ENCODE assay signal across 19 cellular contexts in the genomic region with DNA sequence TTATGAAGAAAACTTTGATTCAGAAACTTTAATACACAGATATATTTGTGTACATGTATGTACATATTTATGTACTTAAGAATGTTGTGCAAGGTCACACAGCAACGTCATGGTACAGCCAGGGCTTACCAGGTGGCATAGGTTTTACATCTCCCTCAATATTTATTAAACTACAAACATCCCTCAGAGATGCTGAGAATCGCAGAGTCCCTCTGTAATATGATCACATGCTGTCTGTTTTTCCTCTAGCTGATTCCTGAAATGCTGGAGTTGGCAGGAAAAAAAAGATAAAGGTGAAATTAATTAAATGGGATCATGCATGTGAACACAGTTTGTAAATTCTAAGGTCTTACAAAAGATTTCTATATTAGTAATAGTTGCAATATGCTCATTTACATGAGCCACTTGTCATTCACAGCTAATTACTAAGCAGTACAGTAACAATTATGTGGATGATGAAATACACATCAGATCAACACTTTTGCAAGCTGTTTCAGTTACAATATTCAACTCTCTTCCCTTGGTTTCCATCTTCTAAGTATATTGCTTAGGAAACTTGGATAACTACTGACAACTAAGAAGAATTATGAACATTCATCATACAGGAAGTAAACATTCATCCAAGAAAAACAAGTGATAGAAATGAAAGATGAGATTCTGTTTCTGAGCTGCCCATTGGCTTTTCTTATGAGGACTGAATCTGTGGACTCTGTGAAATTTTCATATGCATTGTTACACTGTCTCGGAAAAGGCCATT.
A peak's percentile ranks its signal among the peaks of the same experiment; 100 is the strongest.
DNase-seq lines count a peak whose midpoint lies in the region; ATAC-seq and TF ChIP-seq lines count a peak whose summit lies in the region.
"Had no signal": no experiment of that assay in that cellular context is flagged by ENCODE, and none has a peak within 500 bp of the region (broad histone marks: within the 10 kb centered on the region; RNA-seq: fewer than 3 reads in every experiment).

No MANE protein-coding gene starts in this region.

- in situ Hi-C loops in IMR-90 (cut with MboI; ENCODE audit: low sequenced_read_pairs): no loop called here

- H2BK120ac ChIP-seq in IMR-90 (ENCODE audit: low read depth, low read length): no peak overlapping the region

- no peak for ATAC-seq in IMR-90 (ENCODE audit: low read depth)

- H4K5ac ChIP-seq in IMR-90 (ENCODE audit: low read depth, low read length): no peak overlapping the region

- DNase-seq in IMR-90 (no peak), adrenal gland (no peak), fibroblast of lung (ENCODE audit: low read depth in 2 of 2) (peak in 1 of 2 donors; percentile 53), mesothelial cell of epicardium (ENCODE audit: low spot score in 2 of 2, unreplicated experiment in 2 of 2) (no peak), ovary (no peak), hippocampal formation (lab: John Stamatoyannopoulos, UW) (no peak), HK-2 (ENCODE audit: unreplicated experiment) (no peak), DMS79 treated with DMSO at 0.1 percent for 48 hours (lab: John Stamatoyannopoulos, UW) (no peak)
- DNase-seq: GDM1, HCEC 1CT, KBM-7, NCI-H1105, NCI-H2107, NCI-H2227 treated with DMSO at 0.1 percent for 48 hours, NCI-H524, PC-9, SIG-M5 had no signal

- H4K20me1 ChIP-seq in IMR-90 (ENCODE audit: insufficient read depth, low read length) (no peaks in the 10 kb centered on the region), fibroblast of lung (ENCODE audit: control insufficient read depth, extremely low read depth, insufficient read depth, low read length) (no peaks in the 10 kb centered on the region)
- H4K20me1 ChIP-seq: BLaER1 treated with 17β-estradiol and CSF1 and Interleukin-3, amounts not matched to agents 10 nM and 100 nM had no signal

- no peaks in the 10 kb centered on the region for H3K79me2 ChIP-seq in fibroblast of lung (ENCODE audit: control insufficient read depth, insufficient read depth, low read length)

- no CpG with 5 or more reads among the region's 3 CpGs for WGBS in IMR-90 (ENCODE audit: extremely low coverage in 2 of 2, insufficient read length in 1 of 2), 2 experiments
- 58 to 64% (median 61%) methylated on average over 3 of the region's 3 CpGs for WGBS in adrenal gland, 4 donors
- WGBS in ovary, 3 donors: 39 to 52% (median 45%) methylated on average over 3 of the region's 3 CpGs

- TF ChIP-seq CTCF in IMR-90 (conservative IDR thresholded peaks at IDR 0.05; ENCODE audit: low read depth, low read length) (no peak), adrenal gland (IDR thresholded peaks at IDR 0.05) (no peak), fibroblast of lung (conservative IDR thresholded peaks at IDR 0.05 in 1 of 2, IDR thresholded peaks at IDR 0.05 in 1 of 2; ENCODE audit: low read depth in 1 of 2, low read length in 2 of 2) (no peak), mesothelial cell of epicardium (IDR thresholded peaks at IDR 0.05; ENCODE audit: unreplicated experiment) (no peak), ovary (IDR thresholded peaks at IDR 0.05) (no peak)

- intact Hi-C loops in IMR-90 (cut with micrococcal nuclease) (no loop called here), adrenal gland (cut with DNase I) (no loop called here), ovary (cut with DNase I) (no loop called here)

- no peak overlapping the region for H3K14ac ChIP-seq in IMR-90 (replicated peaks; ENCODE audit: low read depth, low read length)

- dilution Hi-C loops in IMR-90 (cut with HindIII; ENCODE audit: low sequenced_read_pairs, unreplicated experiment): no loop called here

- TF ChIP-seq RAD21 in IMR-90 (IDR thresholded peaks at IDR 0.05; ENCODE audit: low read length): no peak

- H3K4me1 ChIP-seq in IMR-90 (ENCODE audit: control insufficient read depth, insufficient read depth, low read length) (peaks cover 6% of the 10 kb centered on the region), adrenal gland (replicated peaks in 1 of 2) (peaks cover 11 to 31% of the 10 kb centered on the region in 2 donors), fibroblast of lung (ENCODE audit: control insufficient read depth, extremely low read depth, insufficient read depth, low read length) (peaks cover 10% of the 10 kb centered on the region), ovary (ENCODE audit: insufficient read depth) (no peaks in the 10 kb centered on the region)
- H3K4me1 ChIP-seq: BLaER1 treated with 17β-estradiol and CSF1 and Interleukin-3, amounts not matched to agents 10 nM and 100 nM had no signal

- POLR2A ChIA-PET in IMR-90 (lab: Charles Lee; ENCODE audit: unreplicated experiment): no interaction called here

- H3K9me1 ChIP-seq in IMR-90 (ENCODE audit: insufficient read depth, low read length): peaks cover 5% of the 10 kb centered on the region

- H3K4me1 Mint-ChIP-seq in mesothelial cell of epicardium: peaks cover 38% of the 10 kb centered on the region

- H3K4ac ChIP-seq in IMR-90 (ENCODE audit: low read depth, low read length): no peak overlapping the region

- H3K4me3 ChIP-seq in IMR-90 (ENCODE audit: insufficient read depth, low read depth, low read length) (no peak overlapping the region), adrenal gland (no peak overlapping the region), fibroblast of lung (replicated peaks in 1 of 4; ENCODE audit: control extremely low read depth in 1 of 4, insufficient read depth in 1 of 4, low read depth in 3 of 4, low read length in 4 of 4) (no peak overlapping the region), ovary (no peak overlapping the region)
- H3K4me3 ChIP-seq: BLaER1 treated with 17β-estradiol and CSF1 and Interleukin-3, amounts not matched to agents 10 nM and 100 nM; PC-9 had no signal

- H3K9me3 Mint-ChIP-seq in mesothelial cell of epicardium: peaks cover 7% of the 10 kb centered on the region

- TF ChIP-seq POLR2A in IMR-90 (IDR thresholded peaks at IDR 0.05; ENCODE audit: low read depth, low read length): no peak
- TF ChIP-seq POLR2A in adrenal gland (IDR thresholded peaks at IDR 0.05): no peak
- no peak for TF ChIP-seq POLR2A in ovary (IDR thresholded peaks at IDR 0.05)

- peak overlapping the region; percentile 7 for H3K27ac Mint-ChIP-seq in mesothelial cell of epicardium

- H3K79me1 ChIP-seq in IMR-90 (ENCODE audit: low read depth in 1 of 2, low read length in 2 of 2): peaks cover 5 to 28% of the 10 kb centered on the region in 2 experiments

- no peak overlapping the region for H3K23ac ChIP-seq in IMR-90 (ENCODE audit: low read depth, low read length)

- H3K9me3 ChIP-seq in IMR-90 (ENCODE audit: control insufficient read depth, insufficient read depth, low read length) (no peaks in the 10 kb centered on the region), adrenal gland (replicated peaks in 1 of 3) (no peaks in the 10 kb centered on the region), fibroblast of lung (ENCODE audit: control insufficient read depth, insufficient read depth, low read depth, low read length) (no peaks in the 10 kb centered on the region), ovary (no peaks in the 10 kb centered on the region)
- H3K9me3 ChIP-seq: BLaER1 treated with 17β-estradiol and CSF1 and Interleukin-3, amounts not matched to agents 10 nM and 100 nM had no signal

- no peak overlapping the region; the same call in 1 of the 2 replicates for H3K18ac ChIP-seq in IMR-90 (ENCODE audit: low read depth, low read length)

- H3K9ac ChIP-seq in IMR-90 (ENCODE audit: low read depth, low read length) (no peak overlapping the region), fibroblast of lung (ENCODE audit: insufficient read depth, low read length) (no peak overlapping the region)
- H3K9ac ChIP-seq: BLaER1 treated with 17β-estradiol and CSF1 and Interleukin-3, amounts not matched to agents 10 nM and 100 nM had no signal

- H2AK9ac ChIP-seq in IMR-90 (replicated peaks; ENCODE audit: low read depth, low read length, poor library complexity): no peak overlapping the region

- H2AFZ ChIP-seq in IMR-90 (replicated peaks; ENCODE audit: low read length, poor library complexity) (no peak overlapping the region), fibroblast of lung (ENCODE audit: low read length) (no peak overlapping the region)
- H2AFZ ChIP-seq: PC-9 had no signal

- no peaks in the 10 kb centered on the region for H3K27me3 Mint-ChIP-seq in mesothelial cell of epicardium (ENCODE audit: low read depth)

- BruUV-seq in IMR-90 (replicated peaks; lab: Mats Ljungman, UMichigan): no TSS peak

- no peak overlapping the region for H2BK15ac ChIP-seq in IMR-90 (ENCODE audit: low read depth, low read length)

- CTCF ChIA-PET in IMR-90 (lab: Yijun Ruan, JAX): interaction anchor here (0.6 kb wide), 1 partner anchor 261 kb away, joined by 3 read pairs; no protein-coding TSS in a partner anchor

- H3K4me3 Mint-ChIP-seq in mesothelial cell of epicardium: no peak overlapping the region

- H3K4me2 ChIP-seq in IMR-90 (ENCODE audit: low read depth, low read length): no peak overlapping the region
- peak overlapping the region; percentile 11 for H3K4me2 ChIP-seq in fibroblast of lung (ENCODE audit: extremely low read depth, insufficient read depth, low read length)
- H3K4me2 ChIP-seq: BLaER1 treated with 17β-estradiol and CSF1 and Interleukin-3, amounts not matched to agents 10 nM and 100 nM; PC-9 had no signal

- H3K36me3 Mint-ChIP-seq in mesothelial cell of epicardium: peaks cover 7% of the 10 kb centered on the region

- H3K27me3 ChIP-seq in IMR-90 (ENCODE audit: control insufficient read depth, insufficient read depth, low read length): no peaks in the 10 kb centered on the region
- no peaks in the 10 kb centered on the region for H3K27me3 ChIP-seq in adrenal gland
- no peaks in the 10 kb centered on the region for H3K27me3 ChIP-seq in fibroblast of lung (ENCODE audit: control insufficient read depth, insufficient read depth, low read length)
- H3K27me3 ChIP-seq in ovary: no peaks in the 10 kb centered on the region
- H3K27me3 ChIP-seq: BLaER1 treated with 17β-estradiol and CSF1 and Interleukin-3, amounts not matched to agents 10 nM and 100 nM had no signal

- TF ChIP-seq EP300 in ovary (IDR thresholded peaks at IDR 0.05): no peak

- H4K91ac ChIP-seq in IMR-90 (ENCODE audit: insufficient read depth, low read depth, low read length): no peak overlapping the region

- no peak overlapping the region for H2BK20ac ChIP-seq in IMR-90 (ENCODE audit: low read depth, low read length)

- no peak overlapping the region for H4K8ac ChIP-seq in IMR-90 (ENCODE audit: low read depth in 2 of 2, low read length in 2 of 2)

- no peak overlapping the region for H2AK5ac ChIP-seq in IMR-90 (ENCODE audit: low read depth, low read length)

- H2BK5ac ChIP-seq in IMR-90 (ENCODE audit: low read depth, low read length, poor library complexity, severe bottlenecking): no peak overlapping the region

- H3K27ac ChIP-seq in IMR-90 (ENCODE audit: insufficient read depth, low read length): no peak overlapping the region
- H3K27ac ChIP-seq in adrenal gland: peak overlapping the region in 3 of 5 donors; percentile 18 to 36 (median 23)
- no peak overlapping the region for H3K27ac ChIP-seq in fibroblast of lung (ENCODE audit: insufficient read depth, low read length)
- no peak overlapping the region for H3K27ac ChIP-seq in ovary
- H3K27ac ChIP-seq: BLaER1 treated with 17β-estradiol and CSF1 and Interleukin-3, amounts not matched to agents 10 nM and 100 nM; PC-9; RWPE1 had no signal

- H3K56ac ChIP-seq in IMR-90 (ENCODE audit: extremely low read depth, insufficient read depth, low read length): no peak overlapping the region

- no peaks in the 10 kb centered on the region for H3K36me3 ChIP-seq in IMR-90 (ENCODE audit: control insufficient read depth, insufficient read depth, low read length)
- no peaks in the 10 kb centered on the region for H3K36me3 ChIP-seq in adrenal gland (replicated peaks in 1 of 2)
- no peaks in the 10 kb centered on the region for H3K36me3 ChIP-seq in fibroblast of lung (ENCODE audit: control insufficient read depth, insufficient read depth, low read length)
- no peaks in the 10 kb centered on the region for H3K36me3 ChIP-seq in ovary
- H3K36me3 ChIP-seq: BLaER1 treated with 17β-estradiol and CSF1 and Interleukin-3, amounts not matched to agents 10 nM and 100 nM had no signal

Comparison
In these comparisons a context has a peak if more than half of its experiments do, and no peak if none do; other contexts are left out.
1. H3K27ac ChIP-seq: peak in adrenal gland (3 of 5); none in IMR-90 (single experiment), fibroblast of lung (single experiment) and ovary (0 of 2).